Comparison of ENCODE assay signal across 11 cellular contexts in genomic region chr7:50978633-50979215, GRCh38.
DNase-seq lines count a peak whose midpoint lies in the region; ATAC-seq, FAIRE-seq and TF ChIP-seq lines count a peak whose summit lies in the region.
"Had no signal": no experiment of that assay in that cellular context is flagged by ENCODE, and none has a peak within 500 bp of the region (broad histone marks: within the 10 kb centered on the region; RNA-seq: fewer than 3 reads in every experiment).

No MANE protein-coding gene starts in this region.

- peak; percentile 84 for ATAC-seq in mucosa of descending colon
- no peak for ATAC-seq in HG03045 (IDR thresholded peaks at IDR 0.05; ENCODE audit: unreplicated experiment)
- no peak for ATAC-seq in HG02973 (IDR thresholded peaks at IDR 0.05; ENCODE audit: unreplicated experiment)

- H3K9ac ChIP-seq in astrocyte (ENCODE audit: low read length) = no peak overlapping the region

- no peak overlapping the region for H3K4me2 ChIP-seq in astrocyte (ENCODE audit: low read length)

- H3K27me3 ChIP-seq in astrocyte (ENCODE audit: insufficient read depth, low read length) = no peaks in the 10 kb centered on the region

- H3K27me3 Mint-ChIP-seq in astrocyte (ENCODE audit: low read depth, unreplicated experiment) (peaks cover 16% of the 10 kb centered on the region), progenitor cell of endocrine pancreas (peaks cover 6% of the 10 kb centered on the region)

- no peak overlapping the region for H3K27ac ChIP-seq in astrocyte (ENCODE audit: low read depth, low read length)

- H3K36me3 Mint-ChIP-seq in astrocyte (ENCODE audit: low read depth, unreplicated experiment) = no peaks in the 10 kb centered on the region
- no peaks in the 10 kb centered on the region for H3K36me3 Mint-ChIP-seq in progenitor cell of endocrine pancreas (ENCODE audit: insufficient read depth)
- H3K36me3 Mint-ChIP-seq: IgD-negative memory B cell had no signal

- H3K4me1 Mint-ChIP-seq in astrocyte (ENCODE audit: low read depth, unreplicated experiment) = no peaks in the 10 kb centered on the region
- H3K4me1 Mint-ChIP-seq in progenitor cell of endocrine pancreas (ENCODE audit: low read depth) = peaks cover 1% of the 10 kb centered on the region
- H3K4me1 Mint-ChIP-seq: IgD-negative memory B cell had no signal

- H3K4me1 ChIP-seq in astrocyte (ENCODE audit: insufficient read depth, low read length) (no peaks in the 10 kb centered on the region), mucosa of descending colon (ENCODE audit: low read depth) (no peaks in the 10 kb centered on the region)

- peaks cover 3% of the 10 kb centered on the region for H3K9me3 ChIP-seq in astrocyte (ENCODE audit: insufficient read depth, low read depth, low read length)
- no peaks in the 10 kb centered on the region for H3K9me3 ChIP-seq in mucosa of descending colon

- H3K9me3 Mint-ChIP-seq in astrocyte (ENCODE audit: unreplicated experiment) (peaks cover 9% of the 10 kb centered on the region), progenitor cell of endocrine pancreas (ENCODE audit: low read depth) (peaks cover 14% of the 10 kb centered on the region)

- no peaks in the 10 kb centered on the region for H3K79me2 ChIP-seq in astrocyte (ENCODE audit: insufficient read depth, low read length)

- FAIRE-seq in astrocyte (lab: Jason Lieb, UNC) = no peak

- H3K4me3 Mint-ChIP-seq in astrocyte (ENCODE audit: unreplicated experiment) (no peak overlapping the region), progenitor cell of endocrine pancreas (ENCODE audit: low read depth) (no peak overlapping the region)
- H3K4me3 Mint-ChIP-seq: IgD-negative memory B cell had no signal

- H4K20me1 ChIP-seq in astrocyte (ENCODE audit: insufficient read depth, low read length) = no peaks in the 10 kb centered on the region

- DNase-seq in DMS 273 (lab: John Stamatoyannopoulos, UW; ENCODE audit: unreplicated experiment) (peak; percentile 87), MV-4-11 (lab: John Stamatoyannopoulos, UW) (peak; percentile 14), astrocyte (ENCODE audit: low read depth) (peak; percentile 39), mucosa of descending colon (no peak), putamen (ENCODE audit: low spot score) (no peak), progenitor cell of endocrine pancreas (ENCODE audit: low spot score, unreplicated experiment) (no peak)
- DNase-seq: central memory CD4-positive, alpha-beta T cell; NCI-H2029 had no signal

- no peak overlapping the region for H3K4me3 ChIP-seq in astrocyte (ENCODE audit: insufficient read depth, low read depth, low read length)
- H3K4me3 ChIP-seq in mucosa of descending colon = no peak overlapping the region

- H3K36me3 ChIP-seq in astrocyte (ENCODE audit: insufficient read depth, low read length) = no peaks in the 10 kb centered on the region
- H3K36me3 ChIP-seq in mucosa of descending colon (ENCODE audit: low read depth) = no peaks in the 10 kb centered on the region

- TF ChIP-seq CTCF in astrocyte (IDR thresholded peaks at IDR 0.05; ENCODE audit: insufficient read depth, low read depth, low read length) = peak; percentile 36
- no peak for TF ChIP-seq CTCF in mucosa of descending colon (IDR thresholded peaks at IDR 0.05)
- TF ChIP-seq CTCF in progenitor cell of endocrine pancreas (IDR thresholded peaks at IDR 0.05; ENCODE audit: unreplicated experiment) = no peak

- H2AFZ ChIP-seq in astrocyte (ENCODE audit: low read depth, low read length) = no peak overlapping the region

- intact Hi-C loops in mucosa of descending colon (cut with DNase I, micrococcal nuclease) = no loop called here

- no peak overlapping the region for H3K27ac Mint-ChIP-seq in astrocyte (ENCODE audit: unreplicated experiment)
- H3K27ac Mint-ChIP-seq in progenitor cell of endocrine pancreas = no peak overlapping the region
- H3K27ac Mint-ChIP-seq: IgD-negative memory B cell had no signal

Comparison
In these comparisons a context has a peak if more than half of its experiments do, and no peak if none do; other contexts are left out.
1. DNase-seq: peak in DMS 273 (single experiment), MV-4-11 (single experiment) and astrocyte (single experiment); none in mucosa of descending colon (0 of 3), putamen (single experiment) and progenitor cell of endocrine pancreas (single experiment).